ENCODE assay signal across 19 cellular contexts in the genomic region with DNA sequence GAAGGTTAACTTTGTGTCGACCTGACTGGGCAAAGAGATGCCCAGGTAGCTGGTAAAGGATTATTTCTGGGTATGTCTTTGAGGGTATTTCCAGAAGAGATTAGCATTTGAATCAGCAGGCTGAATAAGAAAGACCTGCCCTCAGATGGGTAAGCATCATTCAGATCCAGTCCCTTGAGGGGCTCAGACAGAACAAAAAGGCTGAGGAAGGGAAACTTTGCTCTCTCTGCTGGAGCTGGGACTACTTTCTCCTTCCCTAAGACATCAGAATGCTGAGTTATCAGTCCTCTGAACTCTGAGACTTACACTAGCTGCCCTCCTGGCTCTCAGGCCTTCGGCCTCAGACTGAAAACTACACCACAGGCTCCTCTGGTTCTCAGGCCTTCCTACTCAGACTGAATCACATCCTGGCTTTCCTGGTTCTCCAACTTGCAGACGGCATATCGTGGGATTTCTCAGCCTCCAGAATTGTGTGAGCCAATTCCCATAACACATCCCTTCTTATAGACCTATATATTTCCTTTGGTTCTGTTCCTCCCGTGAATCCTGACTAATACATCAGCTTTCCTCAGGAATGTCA.
DNase-seq lines count a peak whose midpoint lies in the region; TF ChIP-seq lines count a peak whose summit lies in the region.
"Had no signal": no experiment of that assay in that cellular context is flagged by ENCODE, and none has a peak within 500 bp of the region (broad histone marks: within the 10 kb centered on the region; RNA-seq: fewer than 3 reads in every experiment).

No MANE protein-coding gene starts in this region.

- H2AFZ ChIP-seq in smooth muscle cell (ENCODE audit: low read depth): peak overlapping the region; percentile 70

- no peaks in the 10 kb centered on the region for H3K36me3 ChIP-seq in smooth muscle cell (ENCODE audit: low read depth)
- no peaks in the 10 kb centered on the region for H3K36me3 ChIP-seq in mesendoderm (ENCODE audit: control insufficient read depth, insufficient read depth, low read length)
- H3K36me3 ChIP-seq: breast epithelium, heart right ventricle, left lung, suprapubic skin had no signal

- peaks cover 1% of the 10 kb centered on the region; the same call in 1 of the 2 replicates for H3K27me3 Mint-ChIP-seq in HFFc6 (ENCODE audit: insufficient read depth)
- H3K27me3 Mint-ChIP-seq: activated CD8-positive, alpha-beta memory T cell treated with anti-CD3 and anti-CD28 coated beads, Interleukin-2, amount 10 ng/mL, durations not matched to agents 7 days and 5 days; CD4-positive, alpha-beta memory T cell had no signal

- no peak overlapping the region for H2BK5ac ChIP-seq in mesendoderm (ENCODE audit: low read length)

- H3K4ac ChIP-seq in mesendoderm (ENCODE audit: low read depth, low read length): no peak overlapping the region

- peaks cover 11% of the 10 kb centered on the region for H3F3A ChIP-seq in smooth muscle cell (ENCODE audit: low read depth)

- H3K9me3 Mint-ChIP-seq in HFFc6: peaks cover 4% of the 10 kb centered on the region; the same call in 1 of the 2 replicates

- no peak overlapping the region for H2BK120ac ChIP-seq in mesendoderm (ENCODE audit: low read depth, low read length)

- no peaks in the 10 kb centered on the region for H3K27me3 ChIP-seq in smooth muscle cell (ENCODE audit: low read depth)
- H3K27me3 ChIP-seq in mesendoderm (ENCODE audit: insufficient read depth, low read length, poor library complexity): no peaks in the 10 kb centered on the region
- H3K27me3 ChIP-seq: breast epithelium, left lung, suprapubic skin had no signal

- 32% methylated on average over 5 of the region's 5 CpGs for WGBS in smooth muscle cell (ENCODE audit: low lambda C conversion rate)
- WGBS in mesendoderm (ENCODE audit: extremely low coverage, insufficient coverage, low lambda C conversion rate): no CpG with 5 or more reads among the region's 5 CpGs

- in situ Hi-C loops in astrocyte of the spinal cord (cut with HindIII; ENCODE audit: low sequenced_read_pairs): no loop called here

- H3K79me2 ChIP-seq in smooth muscle cell (ENCODE audit: low read depth): no peaks in the 10 kb centered on the region
- H3K79me2 ChIP-seq in mesendoderm (ENCODE audit: control insufficient read depth, insufficient read depth, low read length): no peaks in the 10 kb centered on the region

- peak overlapping the region; percentile 86 for H3K27ac ChIP-seq in smooth muscle cell (ENCODE audit: low read depth)
- H3K27ac ChIP-seq in mesendoderm (ENCODE audit: low read depth, low read length): no peak overlapping the region
- H3K27ac ChIP-seq: breast epithelium, left lung, suprapubic skin had no signal

- H3K4me2 ChIP-seq in smooth muscle cell (peak overlapping the region; percentile 68), mesendoderm (ENCODE audit: low read length) (no peak overlapping the region)

- no peak overlapping the region for H3K56ac ChIP-seq in mesendoderm (ENCODE audit: low read length)

- H3K4me1 ChIP-seq in smooth muscle cell (ENCODE audit: low read depth) (peaks cover 33% of the 10 kb centered on the region), mesendoderm (ENCODE audit: control insufficient read depth, low read depth, low read length) (peaks cover 2% of the 10 kb centered on the region)
- H3K4me1 ChIP-seq: breast epithelium, heart right ventricle, left lung, suprapubic skin had no signal

- H3K36me3 Mint-ChIP-seq in HFFc6 (ENCODE audit: low read depth): peaks cover 5% of the 10 kb centered on the region; the same call in 1 of the 2 replicates
- H3K36me3 Mint-ChIP-seq: activated CD8-positive, alpha-beta memory T cell treated with anti-CD3 and anti-CD28 coated beads, Interleukin-2, amount 10 ng/mL, durations not matched to agents 7 days and 5 days; CD4-positive, alpha-beta memory T cell; naive thymus-derived CD8-positive, alpha-beta T cell had no signal

- H2AK5ac ChIP-seq in mesendoderm (ENCODE audit: low read length): no peak overlapping the region

- H3K18ac ChIP-seq in mesendoderm (ENCODE audit: low read length): no peak overlapping the region

- H2BK15ac ChIP-seq in mesendoderm (replicated peaks; ENCODE audit: low read depth): no peak overlapping the region

- H3K9ac ChIP-seq in smooth muscle cell (ENCODE audit: low read depth): peak overlapping the region; percentile 16
- no peak overlapping the region for H3K9ac ChIP-seq in mesendoderm (ENCODE audit: low read length)

- no peak overlapping the region for H4K5ac ChIP-seq in mesendoderm (ENCODE audit: low read length)

- no peak for TF ChIP-seq CTCF in HFFc6 (IDR thresholded peaks at IDR 0.05)
- TF ChIP-seq CTCF in astrocyte of the spinal cord (IDR thresholded peaks at IDR 0.05; ENCODE audit: low read depth, low read length): no peak
- no peak for TF ChIP-seq CTCF in foreskin fibroblast (IDR thresholded peaks at IDR 0.05; ENCODE audit: low read depth, low read length)
- no peak for TF ChIP-seq CTCF in smooth muscle cell (IDR thresholded peaks at IDR 0.05; ENCODE audit: borderline replicate concordance, insufficient read depth, poor library complexity, severe bottlenecking)

- peak overlapping the region; percentile 95 for H3K27ac Mint-ChIP-seq in HFFc6
- H3K27ac Mint-ChIP-seq: activated CD8-positive, alpha-beta memory T cell treated with anti-CD3 and anti-CD28 coated beads, Interleukin-2, amount 10 ng/mL, durations not matched to agents 7 days and 5 days; CD4-positive, alpha-beta memory T cell; naive thymus-derived CD8-positive, alpha-beta T cell had no signal

- DNase-seq in HFFc6 (peak; percentile 53), astrocyte of the spinal cord (ENCODE audit: low read depth, low spot score) (peak; percentile 49), foreskin fibroblast (peak; percentile 73 to 83), smooth muscle cell (lab: John Stamatoyannopoulos, UW; ENCODE audit: unreplicated experiment) (no peak), foreskin melanocyte (no peak), mesendoderm (no peak), inferior parietal cortex (ENCODE audit: extremely low spot score) (no peak)
- DNase-seq in activated T-cell treated with anti-CD3 and anti-CD28 coated beads, Interleukin-2, amount 50 U/mL, for 1 hour: no peak
- DNase-seq: activated CD8-positive, alpha-beta memory T cell treated with anti-CD3 and anti-CD28 coated beads, Interleukin-2, amount 10 ng/mL, durations not matched to agents 7 days and 5 days; CD4-positive, alpha-beta memory T cell; heart right ventricle; left lung; naive thymus-derived CD8-positive, alpha-beta T cell; NCI-H187; OCI-M1; retina; stimulated activated CD4-positive, alpha-beta T cell treated with anti-CD3 and anti-CD28 coated beads, Interleukin-1b, Interleukin-23, amount 100 ng/mL, for 48 hours had no signal

- H3K9me3 ChIP-seq in smooth muscle cell (replicated peaks; ENCODE audit: low read depth): no peaks in the 10 kb centered on the region
- H3K9me3 ChIP-seq: breast epithelium, heart right ventricle, left lung, suprapubic skin had no signal

- H4K8ac ChIP-seq in mesendoderm (ENCODE audit: low read depth, low read length): no peak overlapping the region

- H3K4me3 ChIP-seq in astrocyte of the spinal cord (ENCODE audit: low read depth, low read length) (no peak overlapping the region), foreskin fibroblast (ENCODE audit: low read depth in 1 of 2, low read length in 2 of 2) (no peak overlapping the region), smooth muscle cell (no peak overlapping the region), mesendoderm (ENCODE audit: low read length) (no peak overlapping the region)
- H3K4me3 ChIP-seq: breast epithelium, heart right ventricle, left lung, suprapubic skin had no signal

- no peaks in the 10 kb centered on the region for H4K20me1 ChIP-seq in smooth muscle cell (ENCODE audit: low read depth)

- H3K79me1 ChIP-seq in mesendoderm (ENCODE audit: low read length): no peaks in the 10 kb centered on the region

- H3K4me1 Mint-ChIP-seq in HFFc6 (ENCODE audit: low read depth): peaks cover 41% of the 10 kb centered on the region
- H3K4me1 Mint-ChIP-seq: activated CD8-positive, alpha-beta memory T cell treated with anti-CD3 and anti-CD28 coated beads, Interleukin-2, amount 10 ng/mL, durations not matched to agents 7 days and 5 days; naive thymus-derived CD8-positive, alpha-beta T cell had no signal

- H3K4me3 Mint-ChIP-seq in HFFc6: no peak overlapping the region; the same call in 1 of the 2 replicates
- H3K4me3 Mint-ChIP-seq: activated CD8-positive, alpha-beta memory T cell treated with anti-CD3 and anti-CD28 coated beads, Interleukin-2, amount 10 ng/mL, durations not matched to agents 7 days and 5 days; CD4-positive, alpha-beta memory T cell; naive thymus-derived CD8-positive, alpha-beta T cell had no signal

- no peak overlapping the region for H3K23ac ChIP-seq in mesendoderm (ENCODE audit: low read length)

Comparison
In these comparisons a context has a peak if more than half of its experiments do, and no peak if none do; other contexts are left out.
1. DNase-seq: peak in HFFc6 (single experiment), astrocyte of the spinal cord (single experiment) and foreskin fibroblast (2 of 2); none in smooth muscle cell (single experiment), activated T-cell treated with anti-CD3 and anti-CD28 coated beads, Interleukin-2, amount 50 U/mL, for 1 hour (single experiment), foreskin melanocyte (single experiment), mesendoderm (single experiment) and inferior parietal cortex (single experiment).